In genomic region chr1:151352001-151352718, GRCh38 we compare ENCODE assay signal across 14 cellular contexts. TPM values are rescaled to one million over a fixed set of nuclear protein-coding genes. Genes with fewer than 3 reads are reported as not detected.
A peak's percentile ranks its signal among the peaks of the same experiment; 100 is the strongest.
DNase-seq lines count a peak whose midpoint lies in the region; ATAC-seq, FAIRE-seq and TF ChIP-seq lines count a peak whose summit lies in the region.
"Had no signal": no experiment of that assay in that cellular context is flagged by ENCODE, and none has a peak within 500 bp of the region (broad histone marks: within the 10 kb centered on the region; RNA-seq: fewer than 3 reads in every experiment).

No MANE protein-coding gene starts in this region.

- H3K9me3 ChIP-seq in BE2C = no peaks in the 10 kb centered on the region
- no peaks in the 10 kb centered on the region; the same call in 2 of the 3 replicates for H3K9me3 ChIP-seq in GM12878 (replicated peaks; ENCODE audit: control insufficient read depth, insufficient read depth, low read length)
- no peaks in the 10 kb centered on the region for H3K9me3 ChIP-seq in hepatocyte (ENCODE audit: low read depth)
- H3K9me3 ChIP-seq: body of pancreas, pancreas, SJSA1 had no signal

- H3K27ac ChIP-seq in GM12878 (ENCODE audit: control insufficient read depth, insufficient read depth) (no peak overlapping the region), hepatocyte (no peak overlapping the region)
- H3K27ac ChIP-seq: body of pancreas, pancreas, SJSA1 had no signal

- H3K4me3 ChIP-seq in BE2C (ENCODE audit: low read depth, low read length) (no peak overlapping the region), GM12878 (no peak overlapping the region), hepatocyte (no peak overlapping the region)
- H3K4me3 ChIP-seq: body of pancreas, pancreas, SJSA1 had no signal

- intact Hi-C loops in GM12878 (cut with micrococcal nuclease; ENCODE audit: unreplicated experiment) = no loop called here

- H3K36me3 ChIP-seq in BE2C (no peaks in the 10 kb centered on the region), GM12878 (ENCODE audit: control insufficient read depth in 2 of 2, insufficient read depth in 2 of 2, low read length in 1 of 2) (no peaks in the 10 kb centered on the region), hepatocyte (replicated peaks; ENCODE audit: insufficient read depth, low read depth) (no peaks in the 10 kb centered on the region)
- H3K36me3 ChIP-seq: pancreas, SJSA1 had no signal

- CTCF ChIA-PET in GM12878 (lab: Yijun Ruan, JAX) = interaction anchor here (1.0 to 2.9 kb wide), 3 partner anchors 11 to 195 kb away, joined by 3 to 26 read pairs (median 7); no protein-coding TSS in a partner anchor

- RAD21 ChIA-PET in GM12878 (lab: Charles Lee; ENCODE audit: unreplicated experiment) = no interaction called here

- H3K4me1 ChIP-seq in BE2C = peaks cover 4% of the 10 kb centered on the region
- peaks cover 7% of the 10 kb centered on the region for H3K4me1 ChIP-seq in GM12878 (ENCODE audit: control insufficient read depth, insufficient read depth, low read length)
- H3K4me1 ChIP-seq in hepatocyte (ENCODE audit: insufficient read depth) = no peaks in the 10 kb centered on the region
- H3K4me1 ChIP-seq: pancreas had no signal

- TF ChIP-seq RAD21 in GM12878 (IDR thresholded peaks at IDR 0.05; ENCODE audit: insufficient read depth, low read depth, low read length) = no peak

- H3K79me2 ChIP-seq in GM12878 (ENCODE audit: control insufficient read depth, insufficient read depth, low read length) (no peaks in the 10 kb centered on the region), hepatocyte (no peaks in the 10 kb centered on the region)

- POLR2A ChIA-PET in GM12878 (lab: Charles Lee) = interaction anchor here (0.6 kb wide), 1 partner anchor 16 kb away, joined by 4 read pairs; no protein-coding TSS in a partner anchor

- H3K9ac ChIP-seq in GM12878 (ENCODE audit: control insufficient read depth, insufficient read depth, low read length) = no peak overlapping the region

- TF ChIP-seq CTCF in BE2C (IDR thresholded peaks at IDR 0.05; ENCODE audit: low read depth, low read length) = no peak
- TF ChIP-seq CTCF in GM12878 (IDR thresholded peaks at IDR 0.05 in 2 of 3, conservative IDR thresholded peaks at IDR 0.05 in 1 of 3; ENCODE audit: control insufficient read depth in 2 of 3, extremely low read depth in 1 of 3, insufficient read depth in 1 of 3, low read depth in 3 of 3, low read length in 3 of 3) = no peak
- TF ChIP-seq CTCF in hepatocyte (IDR thresholded peaks at IDR 0.05; ENCODE audit: poor library complexity) = no peak

- FAIRE-seq in GM12878 (lab: Jason Lieb, UNC) = no peak
- FAIRE-seq: islet of Langerhans, pancreas had no signal

- H3K4me2 ChIP-seq in GM12878 (ENCODE audit: control insufficient read depth, insufficient read depth) = no peak overlapping the region
- H3K4me2 ChIP-seq in hepatocyte = no peak overlapping the region

- SMC1A ChIA-PET in GM12878 (lab: Charles Lee; ENCODE audit: uncharacterized antibody, unreplicated experiment) = interaction anchor here (0.6 to 2.2 kb wide), 4 partner anchors 25 to 665 kb away, joined by 3 to 8 read pairs (median 4); partner anchors contain the start of gene PI4KB

- TF ChIP-seq POLR2A in GM12878 (IDR thresholded peaks at IDR 0.05; ENCODE audit: low read depth, low read length) = no peak

- no peak for ATAC-seq in GM12878
- ATAC-seq in HG02610 (IDR thresholded peaks at IDR 0.05; ENCODE audit: unreplicated experiment) = no peak
- ATAC-seq: body of pancreas, pancreas had no signal

- H3K9me2 ChIP-seq in hepatocyte (replicated peaks; ENCODE audit: insufficient read depth) = no peaks in the 10 kb centered on the region

- no peak for TF ChIP-seq EP300 in GM12878 (IDR thresholded peaks at IDR 0.05; ENCODE audit: borderline replicate concordance in 1 of 2, control insufficient read depth in 1 of 2, low read depth in 2 of 2, low read length in 2 of 2)

- DNase-seq in BE2C (peak; percentile 71), MV-4-11 (lab: John Stamatoyannopoulos, UW) (peak; percentile 43), GM12878 (ENCODE audit: low read depth, low spot score) (no peak), hepatocyte (ENCODE audit: low spot score) (peak; percentile 40), NCI-H2171 treated with DMSO at 0.1 percent for 48 hours (lab: John Stamatoyannopoulos, UW) (no peak), NCI-H2107 treated with DMSO at 0.1 percent for 48 hours (lab: John Stamatoyannopoulos, UW; ENCODE audit: unreplicated experiment) (no peak), GF-D8 (lab: John Stamatoyannopoulos, UW) (no peak)
- DNase-seq: NCI-H1417, NCI-H774, pancreas had no signal

- H2AFZ ChIP-seq in GM12878 (ENCODE audit: control insufficient read depth, low read depth, low read length) = no peak overlapping the region
- H2AFZ ChIP-seq in hepatocyte = no peak overlapping the region

- no peaks in the 10 kb centered on the region for H3K27me3 ChIP-seq in BE2C
- H3K27me3 ChIP-seq in GM12878 (replicated peaks in 1 of 2; ENCODE audit: control insufficient read depth in 2 of 2, insufficient read depth in 2 of 2, low read length in 1 of 2) = no peaks in the 10 kb centered on the region
- H3K27me3 ChIP-seq in hepatocyte = no peaks in the 10 kb centered on the region
- H3K27me3 ChIP-seq: body of pancreas, pancreas, SJSA1 had no signal

- no peaks in the 10 kb centered on the region for H4K20me1 ChIP-seq in GM12878 (ENCODE audit: control insufficient read depth, insufficient read depth)
- no peaks in the 10 kb centered on the region for H4K20me1 ChIP-seq in hepatocyte (ENCODE audit: insufficient read depth, poor library complexity, severe bottlenecking)

- in situ Hi-C loops in GM12878 (cut with MboI) = no loop called here

- no TSS peak for BruUV-seq in GM12878 (replicated peaks; lab: Mats Ljungman, UMichigan)

- 95% methylated on average over 6 of the region's 6 CpGs for WGBS in GM12878 (ENCODE audit: insufficient coverage, insufficient replicate concordance, low lambda C conversion rate, missing lambda C conversion rate)
- 93% methylated on average over 6 of the region's 6 CpGs for WGBS in hepatocyte (ENCODE audit: low lambda C conversion rate, missing lambda C conversion rate)

RNA-seq across cellular contexts. Expression of gene RFX5, which starts 5.1 kb away (rescaled TPM):
- 21.9 TPM for polyA plus RNA-seq in BE2C (2012; ENCODE audit: insufficient read depth, insufficient read length, low read depth)
- total RNA-seq in GM12878 (2013; cell fraction: nucleolus; rRNA removed) = 130 and 156 TPM in 2 replicates
- total RNA-seq in GM12878 (2014; rRNA removed) = 119 and 129 TPM in 2 replicates
- total RNA-seq in GM12878 (2014; rRNA removed; fragmentation: Illumina TruSeq; extraction: Trizol) = 136 and 138 TPM in 2 replicates
- 119 and 138 TPM in 2 replicates for total RNA-seq in GM12878 (2021)
- polyA plus RNA-seq in GM12878 (2011; ENCODE audit: low read depth) = 102 TPM
- 128 and 155 TPM in 2 replicates for polyA plus RNA-seq in GM12878 (2011; rRNA removed)
- polyA plus RNA-seq in GM12878 (2011; cell fraction: cytosol; rRNA removed) = 101 and 106 TPM in 2 replicates
- polyA plus RNA-seq in GM12878 (2011; cell fraction: nucleus; rRNA removed) = 201 and 290 TPM in 2 replicates
- 81.1 and 81.7 TPM in 2 replicates for polyA plus RNA-seq in GM12878 (2012)
- 198 and 209 TPM in 2 replicates for polyA plus RNA-seq in GM12878 (2014; fragmentation: Illumina TruSeq; extraction: Trizol)
- 10 to 100 TPM; 14.1 to 18.4 TPM for polyA plus RNA-seq in GM12878 (2014; fragmentation: Nextera tagmentation; extraction: Ambion mirVana)
- 129 and 134 TPM in 2 replicates for polyA plus RNA-seq in GM12878 (2014; rRNA removed)
- polyA plus RNA-seq in GM12878 (2016; fragmentation: Nextera tagmentation; extraction: Ambion mirVana) = 10 to 100 TPM; 76.1 to 82.3 TPM
- polyA minus RNA-seq in GM12878 (2011; rRNA and poly(A)+ RNA removed) = 125 and 136 TPM in 2 replicates
- 56.4 and 58.2 TPM in 2 replicates for polyA minus RNA-seq in GM12878 (2011; cell fraction: cytosol; rRNA and poly(A)+ RNA removed)
- 58.4 and 69.9 TPM in 2 replicates for polyA minus RNA-seq in GM12878 (2011; cell fraction: nucleus; rRNA and poly(A)+ RNA removed)
- 43.0 and 48.8 TPM in 2 replicates for total RNA-seq in hepatocyte
- 14.1 and 18.0 TPM in 2 replicates for polyA plus RNA-seq in hepatocyte

RNA-seq across cellular contexts. Expression of gene SELENBP1, which starts 20.3 kb away (rescaled TPM):
- polyA plus RNA-seq in BE2C (2012; ENCODE audit: insufficient read depth, insufficient read length, low read depth) = 34.5 TPM
- not detected in 2 replicates for total RNA-seq in GM12878 (2013; cell fraction: nucleolus; rRNA removed)
- not detected in 2 replicates for total RNA-seq in GM12878 (2014; rRNA removed)
- total RNA-seq in GM12878 (2014; rRNA removed; fragmentation: Illumina TruSeq; extraction: Trizol) = not detected in 2 replicates
- 0.41 and 0.45 TPM in 2 replicates for total RNA-seq in GM12878 (2021)
- polyA plus RNA-seq in GM12878 (2011; ENCODE audit: low read depth) = not detected
- not detected in 2 replicates for polyA plus RNA-seq in GM12878 (2011; rRNA removed)
- not detected in 2 replicates for polyA plus RNA-seq in GM12878 (2011; cell fraction: cytosol; rRNA removed)
- polyA plus RNA-seq in GM12878 (2011; cell fraction: nucleus; rRNA removed) = 0.13 and 0.20 TPM in 2 replicates
- not detected in 2 replicates for polyA plus RNA-seq in GM12878 (2012)
- not detected in 2 replicates for polyA plus RNA-seq in GM12878 (2014; fragmentation: Illumina TruSeq; extraction: Trizol)
- polyA plus RNA-seq in GM12878 (2014; fragmentation: Nextera tagmentation; extraction: Ambion mirVana) = not detected
- not detected in 2 replicates for polyA plus RNA-seq in GM12878 (2014; rRNA removed)
- not detected for polyA plus RNA-seq in GM12878 (2016; fragmentation: Nextera tagmentation; extraction: Ambion mirVana)
- not detected in 2 replicates for polyA minus RNA-seq in GM12878 (2011; rRNA and poly(A)+ RNA removed)
- polyA minus RNA-seq in GM12878 (2011; cell fraction: cytosol; rRNA and poly(A)+ RNA removed) = 1.7 TPM in 1 of 2 replicates, not detected in the other
- polyA minus RNA-seq in GM12878 (2011; cell fraction: nucleus; rRNA and poly(A)+ RNA removed) = not detected in 2 replicates
- total RNA-seq in hepatocyte = 49.1 and 63.9 TPM in 2 replicates
- polyA plus RNA-seq in hepatocyte = 86.4 and 101 TPM in 2 replicates

RNA-seq across cellular contexts. Expression of gene PI4KB, which starts 24.9 kb away (rescaled TPM):
- polyA plus RNA-seq in BE2C (2012; ENCODE audit: insufficient read depth, insufficient read length, low read depth) = 87.0 TPM
- total RNA-seq in GM12878 (2013; cell fraction: nucleolus; rRNA removed) = 68.9 and 69.2 TPM in 2 replicates
- total RNA-seq in GM12878 (2014; rRNA removed) = 46.3 and 50.0 TPM in 2 replicates
- 27.0 and 27.6 TPM in 2 replicates for total RNA-seq in GM12878 (2014; rRNA removed; fragmentation: Illumina TruSeq; extraction: Trizol)
- 56.8 and 58.5 TPM in 2 replicates for total RNA-seq in GM12878 (2021)
- 29.3 TPM for polyA plus RNA-seq in GM12878 (2011; ENCODE audit: low read depth)
- polyA plus RNA-seq in GM12878 (2011; rRNA removed) = 58.8 and 88.3 TPM in 2 replicates
- 103 and 113 TPM in 2 replicates for polyA plus RNA-seq in GM12878 (2011; cell fraction: cytosol; rRNA removed)
- polyA plus RNA-seq in GM12878 (2011; cell fraction: nucleus; rRNA removed) = 151 and 222 TPM in 2 replicates
- polyA plus RNA-seq in GM12878 (2012) = 37.7 and 45.0 TPM in 2 replicates
- 44.1 and 52.2 TPM in 2 replicates for polyA plus RNA-seq in GM12878 (2014; fragmentation: Illumina TruSeq; extraction: Trizol)
- 1 to 10 TPM; 3.3 to 7.2 TPM for polyA plus RNA-seq in GM12878 (2014; fragmentation: Nextera tagmentation; extraction: Ambion mirVana)
- 62.9 and 72.2 TPM in 2 replicates for polyA plus RNA-seq in GM12878 (2014; rRNA removed)
- polyA plus RNA-seq in GM12878 (2016; fragmentation: Nextera tagmentation; extraction: Ambion mirVana) = 10 to 100 TPM; 51.2 to 53.1 TPM
- 150 and 166 TPM in 2 replicates for polyA minus RNA-seq in GM12878 (2011; rRNA and poly(A)+ RNA removed)
- polyA minus RNA-seq in GM12878 (2011; cell fraction: cytosol; rRNA and poly(A)+ RNA removed) = 32.1 and 33.4 TPM in 2 replicates
- 40.0 and 60.0 TPM in 2 replicates for polyA minus RNA-seq in GM12878 (2011; cell fraction: nucleus; rRNA and poly(A)+ RNA removed)
- 42.1 and 49.9 TPM in 2 replicates for total RNA-seq in hepatocyte
- polyA plus RNA-seq in hepatocyte = 55.1 and 60.4 TPM in 2 replicates

RNA-seq across cellular contexts. Expression of gene PSMB4, which starts 47.2 kb away (rescaled TPM):
- polyA plus RNA-seq in BE2C (2012; ENCODE audit: insufficient read depth, insufficient read length, low read depth) = 310 TPM
- 58.5 and 65.0 TPM in 2 replicates for total RNA-seq in GM12878 (2013; cell fraction: nucleolus; rRNA removed)
- total RNA-seq in GM12878 (2014; rRNA removed) (423 and 434 TPM in 2 replicates), GM12878 (2014; rRNA removed; fragmentation: Illumina TruSeq; extraction: Trizol) (316 and 317 TPM in 2 replicates), GM12878 (2021) (348 and 359 TPM in 2 replicates), hepatocyte (240 and 275 TPM in 2 replicates)
- 230 TPM for polyA plus RNA-seq in GM12878 (2011; ENCODE audit: low read depth)
- polyA plus RNA-seq in GM12878 (2011; rRNA removed) (278 and 418 TPM in 2 replicates), GM12878 (2014; fragmentation: Illumina TruSeq; extraction: Trizol) (285 and 429 TPM in 2 replicates), GM12878 (2014; fragmentation: Nextera tagmentation; extraction: Ambion mirVana) (100 to 1,000 TPM; 508 to 610 TPM), GM12878 (2014; rRNA removed) (538 and 552 TPM in 2 replicates), GM12878 (2016; fragmentation: Nextera tagmentation; extraction: Ambion mirVana) (100 to 1,000 TPM; 278 to 296 TPM), hepatocyte (71.4 and 96.3 TPM in 2 replicates)
- 665 and 683 TPM in 2 replicates for polyA plus RNA-seq in GM12878 (2011; cell fraction: cytosol; rRNA removed)
- polyA plus RNA-seq in GM12878 (2011; cell fraction: nucleus; rRNA removed) = 525 and 562 TPM in 2 replicates
- polyA plus RNA-seq in GM12878 (2012) = 329 and 345 TPM in 2 replicates
- 283 and 422 TPM in 2 replicates for polyA minus RNA-seq in GM12878 (2011; rRNA and poly(A)+ RNA removed)
- polyA minus RNA-seq in GM12878 (2011; cell fraction: cytosol; rRNA and poly(A)+ RNA removed) = 99.2 and 117 TPM in 2 replicates
- polyA minus RNA-seq in GM12878 (2011; cell fraction: nucleus; rRNA and poly(A)+ RNA removed) = 79.4 and 82.2 TPM in 2 replicates

Comparison
In these comparisons a context has a peak if more than half of its experiments do, and no peak if none do; other contexts are left out.
1. DNase-seq: peak in BE2C (single experiment), MV-4-11 (single experiment) and hepatocyte (single experiment); none in GM12878 (single experiment), NCI-H2171 treated with DMSO at 0.1 percent for 48 hours (single experiment), NCI-H2107 treated with DMSO at 0.1 percent for 48 hours (single experiment) and GF-D8 (single experiment).
2. RNA of gene SELENBP1, which starts 20.3 kb away (total RNA-seq): 49.1 to 63.9 TPM in hepatocyte; 0.41 to 0.45 TPM in GM12878; every median in the first group is over 10 times any median in the second.